Comparison of ENCODE assay signal across 2 cellular contexts in genomic region chr1:19458815-19459417, GRCh38.
A peak's percentile ranks its signal among the peaks of the same experiment; 100 is the strongest.
TF ChIP-seq lines count a peak whose summit lies in the region.

No MANE protein-coding gene starts in this region.

TF ChIP-seq in liver, 16 proteins besides CTCF, POLR2A, EP300 and RAD21:
- TF ChIP-seq FOXA1 (IDR thresholded peaks at IDR 0.05) (no peak), YY1 (IDR thresholded peaks at IDR 0.05) (peak; percentile 50), REST (IDR thresholded peaks at IDR 0.05) (no peak), FOXA2 (IDR thresholded peaks at IDR 0.05) (no peak), JUND (IDR thresholded peaks at IDR 0.05) (peak in 1 of 2 donors; percentile 24), RXRA (IDR thresholded peaks at IDR 0.05) (peak; percentile 42 to 63), ZBTB33 (IDR thresholded peaks at IDR 0.05) (no peak), NR2F2 (IDR thresholded peaks at IDR 0.05) (no peak), ATF3 (IDR thresholded peaks at IDR 0.05) (no peak), MAX (IDR thresholded peaks at IDR 0.05) (peak; percentile 53), EGR1 (IDR thresholded peaks at IDR 0.05; ENCODE audit: low read depth in 2 of 2) (no peak), SP1 (IDR thresholded peaks at IDR 0.05) (peak; percentile 55), TAF1 (conservative IDR thresholded peaks at IDR 0.05) (no peak), HNF4A (conservative IDR thresholded peaks at IDR 0.05) (peak; percentile 72 to 83), GABPA (IDR thresholded peaks at IDR 0.05 in 1 of 2, conservative IDR thresholded peaks at IDR 0.05 in 1 of 2) (peak in 1 of 2 donors; percentile 16), HNF4G (IDR thresholded peaks at IDR 0.05) (no peak)

TF ChIP-seq in HepG2, 621 proteins besides CTCF, POLR2A, EP300 and RAD21:
- TF ChIP-seq SMAD3 (CRISPR knock-in tag; IDR thresholded peaks at IDR 0.05) (no peak), ZNF761 (CRISPR knock-in tag; conservative IDR thresholded peaks at IDR 0.05) (no peak), ZNF24 (IDR thresholded peaks at IDR 0.05) (no peak), AGO2 (optimal IDR thresholded peaks at IDR 0.05; ENCODE audit: low read depth, low read length) (no peak), CREM (IDR thresholded peaks at IDR 0.05) (no peak), CREM (CRISPR knock-in tag; IDR thresholded peaks at IDR 0.05) (no peak), ZNF614 (CRISPR knock-in tag; IDR thresholded peaks at IDR 0.05; ENCODE audit: borderline replicate concordance) (no peak), SATB2 (CRISPR knock-in tag; IDR thresholded peaks at IDR 0.05) (no peak), SOX5 (CRISPR knock-in tag; IDR thresholded peaks at IDR 0.05; ENCODE audit: borderline replicate concordance) (no peak), ZNF567 (CRISPR knock-in tag; IDR thresholded peaks at IDR 0.05; ENCODE audit: borderline replicate concordance) (no peak), ZC3H4 (CRISPR knock-in tag; IDR thresholded peaks at IDR 0.05; ENCODE audit: borderline replicate concordance) (no peak), ATM (IDR thresholded peaks at IDR 0.05; ENCODE audit: borderline replicate concordance) (no peak), AHR (CRISPR knock-in tag; IDR thresholded peaks at IDR 0.05) (no peak), ZNF205 (CRISPR knock-in tag; IDR thresholded peaks at IDR 0.05) (no peak), ZFP62 (CRISPR knock-in tag; IDR thresholded peaks at IDR 0.05) (no peak), TBL1XR1 (IDR thresholded peaks at IDR 0.05; ENCODE audit: borderline replicate concordance, low read length, partially characterized antibody) (no peak), ZNF691 (CRISPR knock-in tag; IDR thresholded peaks at IDR 0.05; ENCODE audit: borderline replicate concordance, low read depth) (no peak), ZBTB25 (CRISPR knock-in tag; IDR thresholded peaks at IDR 0.05) (no peak), GTF3A (CRISPR knock-in tag; conservative IDR thresholded peaks at IDR 0.05) (no peak), GLI4 (CRISPR knock-in tag; IDR thresholded peaks at IDR 0.05; ENCODE audit: borderline replicate concordance) (no peak)
